ENCODE assay signal across 20 cellular contexts in the genomic region with DNA sequence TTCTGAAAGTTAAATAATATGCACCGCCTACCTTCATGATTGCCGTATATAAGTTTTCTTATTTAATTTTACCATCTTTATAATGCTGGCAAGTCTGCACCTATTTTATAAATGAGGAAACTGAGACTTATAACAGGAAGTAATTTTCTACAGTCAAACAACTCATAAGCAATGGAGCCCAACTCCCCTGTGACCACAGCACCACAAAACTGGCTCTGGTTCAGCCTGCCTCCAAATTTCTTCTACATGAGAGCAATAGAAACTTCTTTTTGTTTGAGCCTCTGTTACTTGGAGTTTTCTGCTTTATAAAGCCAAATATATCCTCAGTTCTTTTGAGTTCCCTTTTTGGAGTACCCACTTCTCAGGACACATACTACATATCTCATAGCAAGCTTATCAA.
"Had no signal": no experiment of that assay in that cellular context is flagged by ENCODE, and none has a peak within 500 bp of the region (broad histone marks: within the 10 kb centered on the region; RNA-seq: fewer than 3 reads in every experiment).

No MANE protein-coding gene starts in this region.

- H3K36me3 ChIP-seq: colonic mucosa, esophagus squamous epithelium, gastroesophageal sphincter, right lobe of liver, thoracic aorta, transverse colon had no signal

- DNase-seq: colonic mucosa; dermis blood vessel endothelial cell; esophagus squamous epithelium; foreskin fibroblast; glutamatergic neuron; islet precursor cell; mammary epithelial cell; occipital lobe; psoas muscle; retina; right lobe of liver; stimulated activated CD4-positive, alpha-beta T cell treated with anti-CD3 and anti-CD28 coated beads, Interleukin-4, amount 100 ng/mL, for 24 hours; stimulated activated naive B cell treated with anti-CD40 and anti-IgM and Interleukin-4, amounts not matched to agents 10 μg/mL and 1 μg/mL and 100 μg/mL, for 72 hours; stimulated activated naive CD8-positive, alpha-beta T cell treated with anti-CD3 and anti-CD28 coated beads, Interleukin-15, amount 100 ng/mL, for 72 hours; substantia nigra; transverse colon had no signal

- H3K36me3 Mint-ChIP-seq: natural killer cell treated with Interleukin-12 subunit alpha and Interleukin-12 subunit beta and Interleukin-15 and Interleukin-18, amount 100 ng/mL, for 72 hours; stimulated activated naive B cell treated with anti-CD40 and anti-IgM and Interleukin-4, amounts not matched to agents 10 μg/mL and 1 μg/mL and 100 μg/mL, for 72 hours had no signal

- H3K27ac Mint-ChIP-seq: natural killer cell treated with Interleukin-12 subunit alpha and Interleukin-12 subunit beta and Interleukin-15 and Interleukin-18, amount 100 ng/mL, for 72 hours; stimulated activated naive B cell treated with anti-CD40 and anti-IgM and Interleukin-4, amounts not matched to agents 10 μg/mL and 1 μg/mL and 100 μg/mL, for 72 hours; stimulated activated naive CD8-positive, alpha-beta T cell treated with anti-CD3 and anti-CD28 coated beads, Interleukin-15, amount 100 ng/mL, for 72 hours had no signal

- H3K27me3 ChIP-seq: colonic mucosa, esophagus squamous epithelium, gastroesophageal sphincter, right lobe of liver, transverse colon had no signal

- H3K9me3 ChIP-seq: colonic mucosa, right lobe of liver had no signal

- H3K4me3 ChIP-seq: colonic mucosa, esophagus squamous epithelium, gastroesophageal sphincter, psoas muscle, right lobe of liver, thoracic aorta, transverse colon had no signal

- H3K4me1 ChIP-seq: colonic mucosa, esophagus squamous epithelium, gastroesophageal sphincter, psoas muscle, right lobe of liver, transverse colon had no signal

- H3K27ac ChIP-seq: colonic mucosa, esophagus squamous epithelium, gastroesophageal sphincter, psoas muscle, right lobe of liver, thoracic aorta, transverse colon had no signal

- H3K4me1 Mint-ChIP-seq: stimulated activated naive B cell treated with anti-CD40 and anti-IgM and Interleukin-4, amounts not matched to agents 10 μg/mL and 1 μg/mL and 100 μg/mL, for 72 hours; stimulated activated naive CD8-positive, alpha-beta T cell treated with anti-CD3 and anti-CD28 coated beads, Interleukin-15, amount 100 ng/mL, for 72 hours had no signal

- H3K27me3 Mint-ChIP-seq: natural killer cell treated with Interleukin-12 subunit alpha and Interleukin-12 subunit beta and Interleukin-15 and Interleukin-18, amount 100 ng/mL, for 72 hours; stimulated activated naive B cell treated with anti-CD40 and anti-IgM and Interleukin-4, amounts not matched to agents 10 μg/mL and 1 μg/mL and 100 μg/mL, for 72 hours had no signal

- ATAC-seq: gastroesophageal sphincter; left lobe of liver; natural killer cell treated with Interleukin-12 subunit alpha and Interleukin-12 subunit beta and Interleukin-15 and Interleukin-18, amount 100 ng/mL, for 72 hours; psoas muscle; right lobe of liver; stimulated activated naive B cell treated with anti-CD40 and anti-IgM and Interleukin-4, amounts not matched to agents 10 μg/mL and 1 μg/mL and 100 μg/mL, for 72 hours; stimulated activated naive CD8-positive, alpha-beta T cell treated with anti-CD3 and anti-CD28 coated beads, Interleukin-15, amount 100 ng/mL, for 72 hours had no signal

- H3K4me3 Mint-ChIP-seq: natural killer cell treated with Interleukin-12 subunit alpha and Interleukin-12 subunit beta and Interleukin-15 and Interleukin-18, amount 100 ng/mL, for 72 hours; stimulated activated naive B cell treated with anti-CD40 and anti-IgM and Interleukin-4, amounts not matched to agents 10 μg/mL and 1 μg/mL and 100 μg/mL, for 72 hours; stimulated activated naive CD8-positive, alpha-beta T cell treated with anti-CD3 and anti-CD28 coated beads, Interleukin-15, amount 100 ng/mL, for 72 hours had no signal
